Comparison of ENCODE assay signal across 9 cellular contexts in genomic region chr11:9858822-9859221, GRCh38.
DNase-seq lines count a peak whose midpoint lies in the region; ATAC-seq and TF ChIP-seq lines count a peak whose summit lies in the region.
"Had no signal": no experiment of that assay in that cellular context is flagged by ENCODE, and none has a peak within 500 bp of the region (broad histone marks: within the 10 kb centered on the region; RNA-seq: fewer than 3 reads in every experiment).

No MANE protein-coding gene starts in this region.

- H3K9me3 ChIP-seq in neural progenitor cell (ENCODE audit: low read depth), result no peaks in the 10 kb centered on the region

- H3K4me2 ChIP-seq in neural progenitor cell, result peak overlapping the region; percentile 60

- H3K4me1 Mint-ChIP-seq in activated naive CD8-positive, alpha-beta T cell treated with anti-CD3 and anti-CD28 coated beads, Interleukin-2, amount 50 U/mL, for 24 hours, result peaks cover 44% of the 10 kb centered on the region
- H3K4me1 Mint-ChIP-seq in neural progenitor cell, result peaks cover 38% of the 10 kb centered on the region

- no peak for ATAC-seq in activated naive CD8-positive, alpha-beta T cell treated with anti-CD3 and anti-CD28 coated beads, Interleukin-2, amount 50 U/mL, for 24 hours
- no peak for ATAC-seq in GM18520 (IDR thresholded peaks at IDR 0.05; ENCODE audit: unreplicated experiment)

- no peak overlapping the region for H3K4me3 Mint-ChIP-seq in activated naive CD8-positive, alpha-beta T cell treated with anti-CD3 and anti-CD28 coated beads, Interleukin-2, amount 50 U/mL, for 24 hours
- no peak overlapping the region for H3K4me3 Mint-ChIP-seq in neural progenitor cell
- H3K4me3 Mint-ChIP-seq: central memory CD8-positive, alpha-beta T cell had no signal

- peaks cover 23% of the 10 kb centered on the region for H3K4me1 ChIP-seq in neural progenitor cell

- H3K27ac ChIP-seq in neural progenitor cell, result no peak overlapping the region
- H3K27ac ChIP-seq in dorsolateral prefrontal cortex, result no peak overlapping the region

- no peak for TF ChIP-seq POLR2A in NB4 (IDR thresholded peaks at IDR 0.05; ENCODE audit: extremely low read depth, insufficient read length)

- no peak overlapping the region for H2AFZ ChIP-seq in neural progenitor cell (replicated peaks)

- no peaks in the 10 kb centered on the region for H3K27me3 Mint-ChIP-seq in activated naive CD8-positive, alpha-beta T cell treated with anti-CD3 and anti-CD28 coated beads, Interleukin-2, amount 50 U/mL, for 24 hours
- H3K27me3 Mint-ChIP-seq in neural progenitor cell (ENCODE audit: insufficient read depth, low read depth), result no peaks in the 10 kb centered on the region
- H3K27me3 Mint-ChIP-seq: central memory CD8-positive, alpha-beta T cell had no signal

- peaks cover 24% of the 10 kb centered on the region for H3F3A ChIP-seq in neural progenitor cell (ENCODE audit: low read depth)

- no peaks in the 10 kb centered on the region for H4K20me1 ChIP-seq in neural progenitor cell (ENCODE audit: low read depth)

- no peaks in the 10 kb centered on the region for H3K36me3 ChIP-seq in neural progenitor cell

- H3K9me3 Mint-ChIP-seq in activated naive CD8-positive, alpha-beta T cell treated with anti-CD3 and anti-CD28 coated beads, Interleukin-2, amount 50 U/mL, for 24 hours, result no peaks in the 10 kb centered on the region
- no peaks in the 10 kb centered on the region for H3K9me3 Mint-ChIP-seq in neural progenitor cell
- H3K9me3 Mint-ChIP-seq: central memory CD8-positive, alpha-beta T cell had no signal

- no peaks in the 10 kb centered on the region for H3K79me2 ChIP-seq in neural progenitor cell (ENCODE audit: low read depth)

- DNase-seq in NCI-H748 (lab: John Stamatoyannopoulos, UW; ENCODE audit: unreplicated experiment) (peak; percentile 19), NCI-H748 treated with DMSO at 0.1 percent for 48 hours (lab: John Stamatoyannopoulos, UW) (no peak), NB4 (ENCODE audit: low read depth) (peak; percentile 38), neural progenitor cell (ENCODE audit: low spot score) (peak; percentile 32), NCI-H1436 (lab: John Stamatoyannopoulos, UW) (no peak), dorsolateral prefrontal cortex (no peak)
- DNase-seq in activated naive CD8-positive, alpha-beta T cell treated with anti-CD3 and anti-CD28 coated beads, Interleukin-2, amount 50 U/mL, for 24 hours, result no peak

- H3K27ac Mint-ChIP-seq in activated naive CD8-positive, alpha-beta T cell treated with anti-CD3 and anti-CD28 coated beads, Interleukin-2, amount 50 U/mL, for 24 hours, result peak overlapping the region; percentile 90
- H3K27ac Mint-ChIP-seq in neural progenitor cell, result peak overlapping the region; percentile 5

- H3K4me3 ChIP-seq in NB4 (ENCODE audit: low read depth, low read length) (no peak overlapping the region), neural progenitor cell (no peak overlapping the region), dorsolateral prefrontal cortex (no peak overlapping the region)

- H3K27me3 ChIP-seq in neural progenitor cell (no peaks in the 10 kb centered on the region), dorsolateral prefrontal cortex (no peaks in the 10 kb centered on the region)

- intact Hi-C loops in dorsolateral prefrontal cortex (cut with DNase I), result no loop called here

- TF ChIP-seq CTCF in NB4 (IDR thresholded peaks at IDR 0.05; ENCODE audit: low read depth, low read length) (no peak), neural progenitor cell (IDR thresholded peaks at IDR 0.05) (no peak), dorsolateral prefrontal cortex (IDR thresholded peaks at IDR 0.05 in 54 of 56, conservative IDR thresholded peaks at IDR 0.05 in 2 of 56; ENCODE audit: low read depth in 1 of 56, partially characterized antibody in 56 of 56) (no peak)

- no peak overlapping the region for H3K9ac ChIP-seq in neural progenitor cell

- no peaks in the 10 kb centered on the region for H3K36me3 Mint-ChIP-seq in activated naive CD8-positive, alpha-beta T cell treated with anti-CD3 and anti-CD28 coated beads, Interleukin-2, amount 50 U/mL, for 24 hours (ENCODE audit: low read depth)
- H3K36me3 Mint-ChIP-seq in neural progenitor cell, result no peaks in the 10 kb centered on the region

Comparison
In these comparisons a context has a peak if more than half of its experiments do, and no peak if none do; other contexts are left out.
1. DNase-seq: peak in NCI-H748 (single experiment), NB4 (single experiment) and neural progenitor cell (single experiment); none in NCI-H748 treated with DMSO at 0.1 percent for 48 hours (single experiment), activated naive CD8-positive, alpha-beta T cell treated with anti-CD3 and anti-CD28 coated beads, Interleukin-2, amount 50 U/mL, for 24 hours (single experiment), NCI-H1436 (single experiment) and dorsolateral prefrontal cortex (0 of 10).